In genomic region chr6:36309900-36310299, GRCh38 we compare ENCODE assay signal across 35 cellular contexts. TPM values are rescaled to one million over a fixed set of nuclear protein-coding genes. Genes with fewer than 3 reads are reported as not detected.
"Had no signal": no experiment of that assay in that cellular context is flagged by ENCODE, and none has a peak within 500 bp of the region (broad histone marks: within the 10 kb centered on the region; RNA-seq: fewer than 3 reads in every experiment).

No MANE protein-coding gene starts in this region.

- H3K4me2 ChIP-seq: smooth muscle cell had no signal

- H3K9me3 Mint-ChIP-seq: naive thymus-derived CD8-positive, alpha-beta T cell; natural killer cell treated with Interleukin-12 subunit alpha and Interleukin-12 subunit beta and Interleukin-15 and Interleukin-18, amount 100 ng/mL, for 72 hours; neural crest cell; stimulated activated naive CD8-positive, alpha-beta T cell treated with anti-CD3 and anti-CD28 coated beads, Interleukin-15, amount 100 ng/mL, for 72 hours; type B pancreatic cell had no signal

- H3K27ac Mint-ChIP-seq: naive thymus-derived CD8-positive, alpha-beta T cell; natural killer cell treated with Interleukin-12 subunit alpha and Interleukin-12 subunit beta and Interleukin-15 and Interleukin-18, amount 100 ng/mL, for 72 hours; nephron progenitor cell; progenitor cell of endocrine pancreas; stimulated activated memory B cell treated with anti-CD40 and anti-IgM and Interleukin-4, amounts not matched to agents 10 μg/mL and 1 μg/mL and 100 μg/mL, for 72 hours; stimulated activated naive CD8-positive, alpha-beta T cell treated with anti-CD3 and anti-CD28 coated beads, Interleukin-15, amount 100 ng/mL, for 72 hours; type B pancreatic cell had no signal

- H3K9me3 ChIP-seq: neutrophil, pancreas, psoas muscle, spleen, suprapubic skin, testis, tibial artery, transverse colon, upper lobe of right lung, vagina had no signal

- DNase-seq: naive thymus-derived CD8-positive, alpha-beta T cell; nephron progenitor cell; nucleus accumbens; pancreas; psoas muscle; right cardiac atrium; spleen; stimulated activated CD4-positive, alpha-beta T cell treated with anti-CD3 and anti-CD28 coated beads, Interleukin-12 subunit alpha, Interleukin-12 subunit beta, amount 100 ng/mL, for 4 hours; stimulated activated CD4-positive, alpha-beta T cell treated with anti-CD3 and anti-CD28 coated beads, Interleukin-1b, Interleukin-23, amount 100 ng/mL, for 48 hours; stimulated activated CD4-positive, alpha-beta T cell treated with anti-CD3 and anti-CD28 coated beads, Interleukin-4, amount 100 ng/mL, for 1 hour; stimulated activated CD4-positive, alpha-beta T cell treated with anti-CD3 and anti-CD28 coated beads, Interleukin-4, amount 100 ng/mL, for 4 hours; stimulated activated CD8-positive, alpha-beta memory T cell treated with anti-CD3 and anti-CD28 coated beads, Interleukin-4, amount 100 ng/mL, for 48 hours; stimulated activated naive CD4-positive, alpha-beta T cell; stimulated activated naive CD8-positive, alpha-beta T cell treated with anti-CD3 and anti-CD28 coated beads, Interleukin-15, amount 100 ng/mL, for 72 hours; stimulated activated naive CD8-positive, alpha-beta T cell treated with anti-CD3 and anti-CD28 coated beads, Interleukin-15, Interleukin-2, amounts not matched to agents 100 U/mL and 50 U/mL, for 24 hours; substantia nigra; tibial artery; transverse colon; upper lobe of right lung had no signal

- ATAC-seq: naive thymus-derived CD8-positive, alpha-beta T cell; natural killer cell treated with Interleukin-12 subunit alpha and Interleukin-12 subunit beta and Interleukin-15 and Interleukin-18, amount 100 ng/mL, for 72 hours; psoas muscle; right cardiac atrium; sciatic nerve; stimulated activated memory B cell treated with anti-CD40 and anti-IgM and Interleukin-4, amounts not matched to agents 10 μg/mL and 1 μg/mL and 100 μg/mL, for 72 hours; stimulated activated naive CD8-positive, alpha-beta T cell treated with anti-CD3 and anti-CD28 coated beads, Interleukin-15, amount 100 ng/mL, for 72 hours; stimulated activated naive CD8-positive, alpha-beta T cell treated with anti-CD3 and anti-CD28 coated beads, Interleukin-15, Interleukin-2, amounts not matched to agents 100 U/mL and 50 U/mL, for 24 hours; upper lobe of right lung had no signal

- H3K36me3 Mint-ChIP-seq: naive thymus-derived CD8-positive, alpha-beta T cell; natural killer cell treated with Interleukin-12 subunit alpha and Interleukin-12 subunit beta and Interleukin-15 and Interleukin-18, amount 100 ng/mL, for 72 hours; stimulated activated memory B cell treated with anti-CD40 and anti-IgM and Interleukin-4, amounts not matched to agents 10 μg/mL and 1 μg/mL and 100 μg/mL, for 72 hours; type B pancreatic cell had no signal

- H3K4me1 ChIP-seq: pancreas, psoas muscle, upper lobe of right lung, vagina had no signal

- H3K27me3 Mint-ChIP-seq: stimulated activated memory B cell treated with anti-CD40 and anti-IgM and Interleukin-4, amounts not matched to agents 10 μg/mL and 1 μg/mL and 100 μg/mL, for 72 hours had no signal

- H3K27ac ChIP-seq: neutrophil, pancreas, psoas muscle, skin epidermis, spleen, suprapubic skin, testis, tibial artery, transverse colon, upper lobe of right lung, vagina had no signal

- H3K4me3 Mint-ChIP-seq: naive thymus-derived CD8-positive, alpha-beta T cell; natural killer cell treated with Interleukin-12 subunit alpha and Interleukin-12 subunit beta and Interleukin-15 and Interleukin-18, amount 100 ng/mL, for 72 hours; nephron progenitor cell; neural crest cell; stimulated activated memory B cell treated with anti-CD40 and anti-IgM and Interleukin-4, amounts not matched to agents 10 μg/mL and 1 μg/mL and 100 μg/mL, for 72 hours; stimulated activated naive CD8-positive, alpha-beta T cell treated with anti-CD3 and anti-CD28 coated beads, Interleukin-15, amount 100 ng/mL, for 72 hours; type B pancreatic cell had no signal

- H3K27me3 ChIP-seq: neutrophil, pancreas, spleen, suprapubic skin, testis, tibial artery, transverse colon, upper lobe of right lung, vagina had no signal

- H3K36me3 ChIP-seq: pancreas, suprapubic skin, tibial artery, transverse colon, upper lobe of right lung, vagina had no signal

- FAIRE-seq: pancreas had no signal

- H3K4me3 ChIP-seq: pancreas, psoas muscle, skin epidermis, smooth muscle cell, spleen, suprapubic skin, testis, tibial artery, transverse colon, upper lobe of right lung, vagina had no signal

RNA-seq across cellular contexts. Expression of gene BNIP5, which starts 26.8 kb away (rescaled TPM):
- total RNA-seq: naive thymus-derived CD8-positive, alpha-beta T cell; natural killer cell treated with Interleukin-12 subunit alpha and Interleukin-12 subunit beta and Interleukin-15 and Interleukin-18, amount 100 ng/mL, for 72 hours; neural crest cell; omental fat pad; osteocyte; psoas muscle; renal cortical epithelial cell; sciatic nerve; smooth muscle cell; spleen; upper lobe of right lung; urinary bladder; vagina had no signal
- polyA plus RNA-seq: naive thymus-derived CD8-positive, alpha-beta T cell; smooth muscle cell; urinary bladder had no signal

RNA-seq across cellular contexts. Expression of gene PNPLA1, which starts 40.0 kb away (rescaled TPM):
- total RNA-seq: naive thymus-derived CD8-positive, alpha-beta T cell; neural crest cell; osteocyte; progenitor cell of endocrine pancreas; psoas muscle; renal cortical epithelial cell; right cardiac atrium; smooth muscle cell; urinary bladder; vagina had no signal
- polyA plus RNA-seq: naive thymus-derived CD8-positive, alpha-beta T cell; pancreas; right cardiac atrium; smooth muscle cell had no signal
